Comparison of ENCODE assay signal across 8 cellular contexts in genomic region chr12:63779498-63780481, GRCh38. TPM values are rescaled to one million over a fixed set of nuclear protein-coding genes. Genes with fewer than 3 reads are reported as not detected.
A peak's percentile ranks its signal among the peaks of the same experiment; 100 is the strongest.
DNase-seq lines count a peak whose midpoint lies in the region; ATAC-seq and TF ChIP-seq lines count a peak whose summit lies in the region.

Gene RXYLT1, plus strand, starts transcription at chr12:63779909. Its CDS starts 52 bp downstream, at chr12:63779961.

- TF ChIP-seq CTCF in ascending aorta (IDR thresholded peaks at IDR 0.05), result no peak

- H3K27ac ChIP-seq in ascending aorta (peak within 1 kb of the TSS; percentile 86), right cardiac atrium (ENCODE audit: low read length) (peak within 1 kb of the TSS; percentile 83), aorta (ENCODE audit: low read depth in 1 of 2, low read length in 2 of 2) (peak within 1 kb of the TSS in 1 of 2 donors; percentile 81)

- H3K9me3 ChIP-seq in ascending aorta, result no peaks in the 10 kb centered on the region
- H3K9me3 ChIP-seq in right cardiac atrium (ENCODE audit: control insufficient read depth, low read length), result no peaks in the 10 kb centered on the region
- no peaks in the 10 kb centered on the region for H3K9me3 ChIP-seq in aorta (ENCODE audit: control insufficient read depth, low read length)

- H3K27me3 Mint-ChIP-seq in T-helper 2 cell treated with Interferon-gamma antibody and Interleukin-4, amounts not matched to agents 5 μg/mL and 100 μg/mL, for 36 hours (ENCODE audit: low read depth), result peaks cover 6% of the 10 kb centered on the region

- peaks cover 15% of the 10 kb centered on the region for H3K4me1 Mint-ChIP-seq in T-helper 2 cell treated with Interferon-gamma antibody and Interleukin-4, amounts not matched to agents 5 μg/mL and 100 μg/mL, for 36 hours (ENCODE audit: low read depth)

- H3K4me1 ChIP-seq in ascending aorta, result peaks cover 0 to 7% of the 10 kb centered on the region in 2 donors
- peaks cover 1% of the 10 kb centered on the region for H3K4me1 ChIP-seq in right cardiac atrium (ENCODE audit: control insufficient read depth, insufficient read depth, low read length)
- H3K4me1 ChIP-seq in aorta (ENCODE audit: control insufficient read depth in 1 of 2, insufficient read depth in 2 of 2, low read length in 2 of 2), result peaks cover 0 to 2% of the 10 kb centered on the region in 2 donors

- H3K36me3 Mint-ChIP-seq in T-helper 2 cell treated with Interferon-gamma antibody and Interleukin-4, amounts not matched to agents 5 μg/mL and 100 μg/mL, for 36 hours (ENCODE audit: low read depth), result peaks cover 28% of the 10 kb centered on the region

- WGBS in right cardiac atrium, result under 1% methylated on average over 86 of the region's 86 CpGs
- WGBS in aorta, 2 donors, result 0 to 1% methylated on average over 71 to 86 of the region's 86 CpGs

- H3K4me3 ChIP-seq in ascending aorta (peak within 1 kb of the TSS; percentile 73 to 84), right cardiac atrium (ENCODE audit: low read length) (peak within 1 kb of the TSS; percentile 91), aorta (ENCODE audit: low read length in 2 of 2) (peak within 1 kb of the TSS; percentile 74 to 83)

- H3K27ac Mint-ChIP-seq in T-helper 2 cell treated with Interferon-gamma antibody and Interleukin-4, amounts not matched to agents 5 μg/mL and 100 μg/mL, for 36 hours, result peak within 1 kb of the TSS; percentile 92

- DNase-seq in NCI-H1694 (lab: John Stamatoyannopoulos, UW) (peak; percentile 54), ascending aorta (ENCODE audit: low spot score in 2 of 2) (peak; percentile 16 to 89), right cardiac atrium (peak; percentile 85 to 94 (median 94)), renal cortical epithelial cell (ENCODE audit: low read depth) (peak; percentile 39), aorta (peak; percentile 90 to 96)
- DNase-seq in T-helper 2 cell treated with Interferon-gamma antibody and Interleukin-4, amounts not matched to agents 5 μg/mL and 100 μg/mL, for 36 hours (ENCODE audit: low spot score), result peak; percentile 78

- H3K4me3 Mint-ChIP-seq in T-helper 2 cell treated with Interferon-gamma antibody and Interleukin-4, amounts not matched to agents 5 μg/mL and 100 μg/mL, for 36 hours, result peak within 1 kb of the TSS; percentile 95

- ATAC-seq in GM18502 (IDR thresholded peaks at IDR 0.05; ENCODE audit: poor library complexity, unreplicated experiment) (peak; percentile 95), HG02885 (IDR thresholded peaks at IDR 0.05; ENCODE audit: poor library complexity, unreplicated experiment) (peak; percentile 93), right cardiac atrium (peak; percentile 100), aorta (ENCODE audit: low FRiP score) (peak; percentile 99)

- no peaks in the 10 kb centered on the region for H3K9me3 Mint-ChIP-seq in T-helper 2 cell treated with Interferon-gamma antibody and Interleukin-4, amounts not matched to agents 5 μg/mL and 100 μg/mL, for 36 hours

- H3K36me3 ChIP-seq in ascending aorta (peaks cover 0 to 17% of the 10 kb centered on the region in 2 donors), aorta (ENCODE audit: control insufficient read depth in 1 of 2, insufficient read depth in 2 of 2, low read length in 1 of 2) (peaks cover 0 to 7% of the 10 kb centered on the region in 2 donors)

- H3K27me3 ChIP-seq in ascending aorta (no peaks in the 10 kb centered on the region), right cardiac atrium (ENCODE audit: control insufficient read depth, insufficient read depth) (no peaks in the 10 kb centered on the region), aorta (ENCODE audit: control insufficient read depth in 1 of 2, insufficient read depth in 2 of 2, low read length in 1 of 2) (no peaks in the 10 kb centered on the region)

- intact Hi-C loops in ascending aorta (cut with DNase I) (loop anchor here (1.0 to 10.0 kb wide), 4 partner anchors 64 to 623 kb away; partner anchors contain the start of genes DPY19L2, KICS2 and XPOT), right cardiac atrium (cut with DNase I) (no loop called here), aorta (cut with DNase I) (no loop called here)

RNA-seq across cellular contexts. Expression of gene RXYLT1, which starts in this region (rescaled TPM):
- total RNA-seq in ascending aorta (1.5 TPM), right cardiac atrium (10 to 100 TPM; 14.6 to 21.3 (median 15.3) TPM), renal cortical epithelial cell (17.7 and 18.8 TPM in 2 replicates), aorta (10 to 100 TPM; 13.2 to 16.5 TPM)
- polyA plus RNA-seq in right cardiac atrium (12.6 TPM), aorta (10 to 100 TPM in 1 of 2 donors, 1 to 10 TPM in 1; 6.9 to 12.5 TPM)

Comparison
In these comparisons a context has a peak if more than half of its experiments do, and no peak if none do; other contexts are left out.
1. DNase-seq: peak in every context shown above with its lines; median percentile 94 in right cardiac atrium; 93 in aorta; 78 in T-helper 2 cell treated with Interferon-gamma antibody and Interleukin-4, amounts not matched to agents 5 μg/mL and 100 μg/mL, for 36 hours; 54 in NCI-H1694; 52 in ascending aorta; 39 in renal cortical epithelial cell.